ENCODE assay signal across 20 cellular contexts in the genomic region with DNA sequence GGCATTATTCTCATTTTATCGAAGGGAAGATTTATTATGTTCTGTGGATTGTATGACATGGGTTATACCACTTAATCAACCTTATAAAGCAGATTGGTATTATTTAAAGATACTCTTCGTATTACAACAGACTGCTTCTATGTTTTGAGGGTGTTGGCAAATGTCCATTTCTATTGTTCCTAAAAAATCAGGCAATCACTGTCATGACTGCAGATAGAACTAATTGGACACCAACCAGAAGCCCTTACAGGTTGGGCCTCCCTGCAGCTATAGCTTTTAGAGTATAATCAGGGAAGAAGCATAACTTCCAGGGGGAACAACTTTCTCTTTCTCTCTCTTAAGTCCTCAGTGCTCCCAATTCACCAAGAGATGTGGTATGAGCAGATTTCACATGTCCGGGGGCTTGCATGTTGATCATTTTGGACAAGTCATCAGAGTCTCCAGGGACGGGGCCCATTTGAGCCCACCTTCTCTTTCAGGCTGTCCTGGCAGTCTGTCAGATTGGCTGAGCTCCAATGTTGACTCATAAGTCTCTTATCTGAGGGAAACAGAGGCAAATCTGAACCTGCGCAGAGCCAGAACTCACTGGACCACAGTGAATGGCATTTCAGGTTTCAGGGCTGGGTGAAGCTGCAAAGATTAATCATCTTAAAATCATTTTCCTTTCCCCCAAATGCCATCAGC.
"Had no signal": no experiment of that assay in that cellular context is flagged by ENCODE, and none has a peak within 500 bp of the region (broad histone marks: within the 10 kb centered on the region; RNA-seq: fewer than 3 reads in every experiment).

No MANE protein-coding gene starts in this region.

- H3K27ac ChIP-seq: cardiac muscle cell, foreskin keratinocyte, neutrophil, ovary, prostate gland, spleen, thoracic aorta, upper lobe of right lung had no signal

- H3K36me3 ChIP-seq: cardiac muscle cell, neutrophil, ovary, prostate gland, spleen, thoracic aorta, upper lobe of right lung had no signal

- DNase-seq: activated CD4-positive, alpha-beta memory T cell treated with anti-CD3 and anti-CD28 coated beads for 36 hours; activated CD4-positive, alpha-beta T cell treated with anti-CD3 and anti-CD28 coated beads for 48 hours; activated effector memory CD4-positive, alpha-beta T cell treated with Interleukin-2 at 50 U/mL for 16 hours; activated naive CD4-positive, alpha-beta T cell treated with anti-CD3 and anti-CD28 coated beads, Interleukin-2, amount 10 ng/mL, durations not matched to agents 7 days and 5 days; activated T-cell treated with anti-CD3 and anti-CD28 coated beads, Interleukin-2, amount 50 U/mL, for 72 hours; amygdala; effector CD4-positive, alpha-beta T cell; foreskin keratinocyte; hippocampal formation; ovary; spleen; stimulated activated CD4-positive, alpha-beta T cell treated with anti-CD3 and anti-CD28 coated beads, Interleukin-4, amount 100 ng/mL, for 1 hour; stimulated activated naive CD4-positive, alpha-beta T cell treated with Interleukin-2 at 50 U/mL for 16 hours; upper lobe of right lung had no signal

- H3K4me3 ChIP-seq: cardiac muscle cell, ovary, prostate gland, spleen, thoracic aorta, upper lobe of right lung had no signal

- H3K4me1 ChIP-seq: foreskin keratinocyte, prostate gland, spleen, upper lobe of right lung had no signal

- ATAC-seq: activated T-cell treated with anti-CD3 and anti-CD28 coated beads, Interleukin-2, amount 50 U/mL, for 72 hours; foreskin keratinocyte; natural killer cell treated with Interleukin-12 subunit alpha and Interleukin-12 subunit beta and Interleukin-15 and Interleukin-18, amount 100 ng/mL, for 72 hours; upper lobe of right lung had no signal

- FAIRE-seq: endometrium had no signal

- H3K9me3 ChIP-seq: neutrophil, ovary, prostate gland, spleen, thoracic aorta, upper lobe of right lung had no signal

- H3K27me3 ChIP-seq: cardiac muscle cell, foreskin keratinocyte, neutrophil, ovary, spleen, upper lobe of right lung had no signal
